ENCODE assay signal across 1 cellular context in the genomic region with DNA sequence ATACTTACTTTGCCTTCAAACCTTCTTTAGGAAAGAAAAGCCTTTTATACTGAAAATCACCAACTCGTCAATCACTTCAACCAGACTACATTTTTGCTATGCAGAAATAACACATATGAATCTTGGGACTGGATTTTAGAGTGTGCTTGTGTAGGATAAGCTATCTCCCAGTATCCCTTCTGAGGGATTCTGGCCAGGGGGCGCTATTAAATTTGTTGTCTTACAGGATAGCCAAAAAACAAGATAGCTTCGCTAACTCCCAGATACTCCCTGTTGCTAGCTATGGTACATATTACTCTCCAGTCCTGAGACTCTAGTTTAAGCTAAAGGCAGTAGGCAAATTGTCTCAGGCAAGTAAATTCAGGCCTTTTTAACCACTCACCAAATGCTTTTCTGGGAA.
TF ChIP-seq lines count a peak whose summit lies in the region.

No MANE protein-coding gene starts in this region.

TF ChIP-seq in HCT116, 20 proteins besides CTCF, POLR2A, EP300 and RAD21:
- TF ChIP-seq, protein P1, sequence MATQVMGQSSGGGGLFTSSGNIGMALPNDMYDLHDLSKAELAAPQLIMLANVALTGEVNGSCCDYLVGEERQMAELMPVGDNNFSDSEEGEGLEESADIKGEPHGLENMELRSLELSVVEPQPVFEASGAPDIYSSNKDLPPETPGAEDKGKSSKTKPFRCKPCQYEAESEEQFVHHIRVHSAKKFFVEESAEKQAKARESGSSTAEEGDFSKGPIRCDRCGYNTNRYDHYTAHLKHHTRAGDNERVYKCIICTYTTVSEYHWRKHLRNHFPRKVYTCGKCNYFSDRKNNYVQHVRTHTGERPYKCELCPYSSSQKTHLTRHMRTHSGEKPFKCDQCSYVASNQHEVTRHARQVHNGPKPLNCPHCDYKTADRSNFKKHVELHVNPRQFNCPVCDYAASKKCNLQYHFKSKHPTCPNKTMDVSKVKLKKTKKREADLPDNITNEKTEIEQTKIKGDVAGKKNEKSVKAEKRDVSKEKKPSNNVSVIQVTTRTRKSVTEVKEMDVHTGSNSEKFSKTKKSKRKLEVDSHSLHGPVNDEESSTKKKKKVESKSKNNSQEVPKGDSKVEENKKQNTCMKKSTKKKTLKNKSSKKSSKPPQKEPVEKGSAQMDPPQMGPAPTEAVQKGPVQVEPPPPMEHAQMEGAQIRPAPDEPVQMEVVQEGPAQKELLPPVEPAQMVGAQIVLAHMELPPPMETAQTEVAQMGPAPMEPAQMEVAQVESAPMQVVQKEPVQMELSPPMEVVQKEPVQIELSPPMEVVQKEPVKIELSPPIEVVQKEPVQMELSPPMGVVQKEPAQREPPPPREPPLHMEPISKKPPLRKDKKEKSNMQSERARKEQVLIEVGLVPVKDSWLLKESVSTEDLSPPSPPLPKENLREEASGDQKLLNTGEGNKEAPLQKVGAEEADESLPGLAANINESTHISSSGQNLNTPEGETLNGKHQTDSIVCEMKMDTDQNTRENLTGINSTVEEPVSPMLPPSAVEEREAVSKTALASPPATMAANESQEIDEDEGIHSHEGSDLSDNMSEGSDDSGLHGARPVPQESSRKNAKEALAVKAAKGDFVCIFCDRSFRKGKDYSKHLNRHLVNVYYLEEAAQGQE (IDR thresholded peaks at IDR 0.05; ENCODE audit: low read depth) = no peak
- TF ChIP-seq YY1 (IDR thresholded peaks at IDR 0.05; ENCODE audit: extremely low read depth, insufficient replicate concordance, low read depth, low read length) = no peak
- no peak for TF ChIP-seq EGR1 (IDR thresholded peaks at IDR 0.05; ENCODE audit: low read depth)
- TF ChIP-seq SP1 (IDR thresholded peaks at IDR 0.05; ENCODE audit: low read depth) = no peak
- TF ChIP-seq, protein P2, sequence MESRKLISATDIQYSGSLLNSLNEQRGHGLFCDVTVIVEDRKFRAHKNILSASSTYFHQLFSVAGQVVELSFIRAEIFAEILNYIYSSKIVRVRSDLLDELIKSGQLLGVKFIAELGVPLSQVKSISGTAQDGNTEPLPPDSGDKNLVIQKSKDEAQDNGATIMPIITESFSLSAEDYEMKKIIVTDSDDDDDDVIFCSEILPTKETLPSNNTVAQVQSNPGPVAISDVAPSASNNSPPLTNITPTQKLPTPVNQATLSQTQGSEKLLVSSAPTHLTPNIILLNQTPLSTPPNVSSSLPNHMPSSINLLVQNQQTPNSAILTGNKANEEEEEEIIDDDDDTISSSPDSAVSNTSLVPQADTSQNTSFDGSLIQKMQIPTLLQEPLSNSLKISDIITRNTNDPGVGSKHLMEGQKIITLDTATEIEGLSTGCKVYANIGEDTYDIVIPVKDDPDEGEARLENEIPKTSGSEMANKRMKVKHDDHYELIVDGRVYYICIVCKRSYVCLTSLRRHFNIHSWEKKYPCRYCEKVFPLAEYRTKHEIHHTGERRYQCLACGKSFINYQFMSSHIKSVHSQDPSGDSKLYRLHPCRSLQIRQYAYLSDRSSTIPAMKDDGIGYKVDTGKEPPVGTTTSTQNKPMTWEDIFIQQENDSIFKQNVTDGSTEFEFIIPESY (IDR thresholded peaks at IDR 0.05; ENCODE audit: extremely low read depth, insufficient replicate concordance, low read length) = no peak
- no peak for TF ChIP-seq EZH2phosphoT487 (IDR thresholded peaks at IDR 0.05; ENCODE audit: borderline replicate concordance)
- no peak for TF ChIP-seq FOSL1 (IDR thresholded peaks at IDR 0.05; ENCODE audit: low read depth)
- TF ChIP-seq, protein P3, sequence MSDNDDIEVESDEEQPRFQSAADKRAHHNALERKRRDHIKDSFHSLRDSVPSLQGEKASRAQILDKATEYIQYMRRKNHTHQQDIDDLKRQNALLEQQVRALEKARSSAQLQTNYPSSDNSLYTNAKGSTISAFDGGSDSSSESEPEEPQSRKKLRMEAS (IDR thresholded peaks at IDR 0.05) = no peak
- TF ChIP-seq ZFX (IDR thresholded peaks at IDR 0.05) = no peak
- TF ChIP-seq CEBPB (IDR thresholded peaks at IDR 0.05; ENCODE audit: low read depth) = no peak
